Comparison of ENCODE assay signal across 21 cellular contexts in genomic region chr1:16142383-16142995, GRCh38. TPM values are rescaled to one million over a fixed set of nuclear protein-coding genes. Genes with fewer than 3 reads are reported as not detected.
DNase-seq lines count a peak whose midpoint lies in the region; FAIRE-seq and TF ChIP-seq lines count a peak whose summit lies in the region.
"Had no signal": no experiment of that assay in that cellular context is flagged by ENCODE, and none has a peak within 500 bp of the region (broad histone marks: within the 10 kb centered on the region; RNA-seq: fewer than 3 reads in every experiment).

No MANE protein-coding gene starts in this region.

- H3K27me3 Mint-ChIP-seq in brain: no peaks in the 10 kb centered on the region
- peaks cover 12% of the 10 kb centered on the region for H3K27me3 Mint-ChIP-seq in glutamatergic neuron (ENCODE audit: unreplicated experiment)
- H3K27me3 Mint-ChIP-seq: central memory CD8-positive, alpha-beta T cell had no signal

- FAIRE-seq in HTR-8/SVneo (lab: Jason Lieb, UNC): peak; percentile 23
- FAIRE-seq: GM12878 had no signal

- H3K27ac ChIP-seq in mesodermal cell (ENCODE audit: low read depth, low read length, severe bottlenecking): peak overlapping the region; percentile 59
- peak overlapping the region in 2 of 3 donors; percentile 66 to 67 for H3K27ac ChIP-seq in thyroid gland

- TF ChIP-seq CTCF in brain (conservative IDR thresholded peaks at IDR 0.05) (no peak), thyroid gland (IDR thresholded peaks at IDR 0.05) (no peak), glutamatergic neuron (IDR thresholded peaks at IDR 0.05; ENCODE audit: partially characterized antibody, unreplicated experiment) (no peak)

- H3K4me1 ChIP-seq in mesodermal cell (ENCODE audit: control insufficient read depth, insufficient read depth, low read length, poor library complexity, severe bottlenecking) (peaks cover 85% of the 10 kb centered on the region), thyroid gland (peaks cover 70 to 83% of the 10 kb centered on the region in 2 donors)

- H3K36me3 ChIP-seq in mesodermal cell (ENCODE audit: control insufficient read depth, insufficient read depth, low read length): peaks cover 89% of the 10 kb centered on the region
- H3K36me3 ChIP-seq in thyroid gland: peaks cover 7 to 8% of the 10 kb centered on the region in 2 donors

- peak overlapping the region in 3 of 5 experiments; percentile 32 to 66 (median 35) for H3K27ac Mint-ChIP-seq in brain
- H3K27ac Mint-ChIP-seq in glutamatergic neuron (ENCODE audit: unreplicated experiment): no peak overlapping the region
- H3K27ac Mint-ChIP-seq: activated B cell treated with CpG ODN at 0.5 μM for 24 hours; CD14-positive monocyte; H9; naive thymus-derived CD8-positive, alpha-beta T cell had no signal

- H3K4me1 Mint-ChIP-seq in brain (peaks cover 51% of the 10 kb centered on the region), glutamatergic neuron (ENCODE audit: low read depth, unreplicated experiment) (peaks cover 3% of the 10 kb centered on the region)
- H3K4me1 Mint-ChIP-seq: activated B cell treated with CpG ODN at 0.5 μM for 24 hours, CD14-positive monocyte had no signal

- H3K9me3 ChIP-seq in mesodermal cell (ENCODE audit: control insufficient read depth, low read length) (no peaks in the 10 kb centered on the region), thyroid gland (no peaks in the 10 kb centered on the region)
- H3K9me3 ChIP-seq: right lobe of liver had no signal

- DNase-seq in HTR-8/SVneo (ENCODE audit: insufficient read length, low spot score) (no peak), thyroid gland (no peak), glutamatergic neuron (no peak), cerebellar cortex (ENCODE audit: low spot score) (no peak)
- DNase-seq in activated CD4-positive, alpha-beta T cell treated with anti-CD3 and anti-CD28 coated beads for 4 hours: no peak
- DNase-seq: activated B cell treated with CpG ODN at 0.5 μM for 24 hours; activated CD8-positive, alpha-beta memory T cell treated with anti-CD3 and anti-CD28 coated beads, Interleukin-2, amount 50 U/mL, for 48 hours; H9; naive thymus-derived CD8-positive, alpha-beta T cell; NCI-H1694 treated with DMSO at 0.1 percent for 48 hours; NCI-H510A treated with DMSO at 0.1 percent for 48 hours; right lobe of liver; stimulated activated naive CD4-positive, alpha-beta T cell; T-helper 1 cell had no signal

- 95 to 98% methylated on average over 5 of the region's 5 CpGs for WGBS in mesodermal cell (ENCODE audit: insufficient coverage in 2 of 2), 2 experiments
- 91 to 93% methylated on average over 5 of the region's 5 CpGs for WGBS in thyroid gland, 2 donors

- H3K36me3 Mint-ChIP-seq in brain (peaks cover 2% of the 10 kb centered on the region), glutamatergic neuron (ENCODE audit: unreplicated experiment) (no peaks in the 10 kb centered on the region)
- H3K36me3 Mint-ChIP-seq: activated naive CD4-positive, alpha-beta T cell treated with anti-CD3 and anti-CD28 coated beads, Interleukin-2, amount 50 U/mL, for 72 hours; CD14-positive monocyte; naive thymus-derived CD8-positive, alpha-beta T cell had no signal

- H3K4me3 ChIP-seq in mesodermal cell (ENCODE audit: extremely low read depth, insufficient read depth, low read length, poor library complexity, severe bottlenecking): no peak overlapping the region
- H3K4me3 ChIP-seq in thyroid gland (replicated peaks in 1 of 3): no peak overlapping the region
- H3K4me3 ChIP-seq: GM12878, hepatocyte, right lobe of liver had no signal

- no peak overlapping the region for H3K4me3 Mint-ChIP-seq in brain
- H3K4me3 Mint-ChIP-seq in glutamatergic neuron (ENCODE audit: unreplicated experiment): no peak overlapping the region
- H3K4me3 Mint-ChIP-seq: activated B cell treated with CpG ODN at 0.5 μM for 24 hours; CD14-positive monocyte; central memory CD8-positive, alpha-beta T cell; naive thymus-derived CD8-positive, alpha-beta T cell had no signal

- intact Hi-C loops in thyroid gland (cut with DNase I): loop anchor here (5.0 kb wide), 1 partner anchor 35 kb away; no protein-coding TSS in a partner anchor

- no peaks in the 10 kb centered on the region for H3K27me3 ChIP-seq in thyroid gland
- H3K27me3 ChIP-seq: hepatocyte, right lobe of liver had no signal

- TF ChIP-seq POLR2A in thyroid gland (IDR thresholded peaks at IDR 0.05): no peak

- H3K9me3 Mint-ChIP-seq in brain: no peaks in the 10 kb centered on the region
- peaks cover 3% of the 10 kb centered on the region for H3K9me3 Mint-ChIP-seq in glutamatergic neuron (ENCODE audit: unreplicated experiment)
- H3K9me3 Mint-ChIP-seq: activated B cell treated with CpG ODN at 0.5 μM for 24 hours; activated naive CD4-positive, alpha-beta T cell treated with anti-CD3 and anti-CD28 coated beads, Interleukin-2, amount 50 U/mL, for 72 hours; central memory CD8-positive, alpha-beta T cell; H9; naive thymus-derived CD8-positive, alpha-beta T cell had no signal

RNA-seq across cellular contexts. Expression of gene EPHA2, which starts 13.4 kb away (rescaled TPM):
- 2.6 TPM for polyA plus RNA-seq in brain (ENCODE audit: insufficient read depth, low read depth, low replicate concordance)
- 89.4 TPM for polyA plus RNA-seq in mesodermal cell (2013, experiment 1 of 2)
- 69.9 TPM for polyA plus RNA-seq in mesodermal cell (2013, experiment 2 of 2)
- 10 to 100 TPM; 22.3 to 53.2 (median 29.3) TPM for total RNA-seq in thyroid gland
- 0.29 TPM for total RNA-seq in glutamatergic neuron (ENCODE audit: unreplicated experiment)
- total RNA-seq: activated B cell treated with CpG ODN at 0.5 μM for 24 hours; naive thymus-derived CD8-positive, alpha-beta T cell had no signal
- polyA plus RNA-seq: CD14-positive monocyte; naive thymus-derived CD8-positive, alpha-beta T cell had no signal

Comparison
In these comparisons a context has a peak if more than half of its experiments do, and no peak if none do; other contexts are left out.
1. RNA of gene EPHA2, which starts 13.4 kb away (total RNA-seq): 22.3 to 53.2 TPM in thyroid gland; 0.29 TPM in glutamatergic neuron (single experiment); every median in the first group is over 10 times any median in the second.